15 cellular contexts compared by ENCODE assay signal in the genomic region with DNA sequence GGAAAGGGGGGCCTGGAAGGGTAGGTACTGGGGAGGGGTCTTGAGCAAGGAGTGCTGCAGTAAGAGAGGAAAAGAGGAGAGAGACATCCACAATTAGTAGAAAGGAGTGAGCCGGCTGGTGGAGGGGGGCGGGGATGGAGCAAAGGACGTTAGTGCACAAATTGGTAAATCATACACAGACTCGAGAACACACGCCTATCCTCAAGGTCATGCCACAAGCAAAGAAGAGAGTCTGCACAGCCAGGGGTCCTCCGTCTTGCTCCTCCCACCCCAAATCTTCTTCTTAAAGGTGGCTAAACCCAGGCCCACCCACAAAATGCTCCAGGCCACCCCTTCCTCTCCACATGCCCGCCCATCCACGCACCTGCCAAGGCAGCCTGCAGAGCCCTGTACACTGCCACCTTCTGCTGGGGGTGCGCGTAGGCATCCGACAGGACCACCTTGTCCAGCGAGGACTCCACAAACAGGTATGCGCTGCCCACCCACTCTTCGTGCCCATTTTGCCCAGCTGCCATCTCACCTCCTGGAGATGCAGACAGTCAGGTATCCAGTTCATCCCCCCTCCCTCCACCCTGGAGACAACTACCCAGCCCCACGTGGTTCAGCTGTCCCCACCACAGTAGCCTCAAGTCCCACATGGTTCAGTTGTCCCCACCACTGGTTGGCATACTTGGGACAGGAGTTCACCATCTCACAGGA. TPM values are rescaled to one million over a fixed set of nuclear protein-coding genes. Genes with fewer than 3 reads are reported as not detected.
A peak's percentile ranks its signal among the peaks of the same experiment; 100 is the strongest.
DNase-seq lines count a peak whose midpoint lies in the region; ATAC-seq and TF ChIP-seq lines count a peak whose summit lies in the region.
"Had no signal": no experiment of that assay in that cellular context is flagged by ENCODE, and none has a peak within 500 bp of the region (broad histone marks: within the 10 kb centered on the region; RNA-seq: fewer than 3 reads in every experiment).

No MANE protein-coding gene starts in this region.

- no peak overlapping the region for H2AFZ ChIP-seq in OCI-LY7 (ENCODE audit: low read length)

- no peak overlapping the region for H3K4me3 ChIP-seq in OCI-LY7 (ENCODE audit: low read depth, low read length, poor library complexity, severe bottlenecking)
- no peak overlapping the region for H3K4me3 ChIP-seq in spleen
- H3K4me3 ChIP-seq: cardiac muscle cell had no signal

- peak; percentile 56 for DNase-seq in Right ventricle myocardium inferior (ENCODE audit: missing footprints)
- no peak for DNase-seq in left ventricle myocardium superior
- DNase-seq in OCI-LY7 (ENCODE audit: low spot score), result no peak
- DNase-seq in glutamatergic neuron, result no peak
- DNase-seq in spleen, result peak; percentile 78
- DNase-seq in GM19238 (ENCODE audit: insufficient read length, low spot score), result no peak
- no peak for DNase-seq in stimulated activated CD4-positive, alpha-beta T cell treated with anti-CD3 and anti-CD28 coated beads, Interleukin-2, amount 100 ng/mL, for 48 hours
- DNase-seq: activated CD8-positive, alpha-beta memory T cell treated with anti-CD3 and anti-CD28 coated beads, Interleukin-2, amount 50 U/mL, for 48 hours; DMS 273 treated with DMSO at 0.1 percent for 48 hours; natural killer cell; NCI-H1694 treated with DMSO at 0.1 percent for 48 hours; NCI-H524 treated with DMSO at 0.1 percent for 48 hours; WERI-Rb-1 had no signal

- no peaks in the 10 kb centered on the region for H3K79me2 ChIP-seq in OCI-LY7 (ENCODE audit: insufficient read depth, low read depth, low read length)

- H3K36me3 Mint-ChIP-seq in glutamatergic neuron (ENCODE audit: unreplicated experiment), result peaks cover 4% of the 10 kb centered on the region
- H3K36me3 Mint-ChIP-seq: natural killer cell had no signal

- H4K20me1 ChIP-seq in OCI-LY7 (ENCODE audit: insufficient read depth, low read length), result no peaks in the 10 kb centered on the region

- H3K9me3 Mint-ChIP-seq in glutamatergic neuron (ENCODE audit: unreplicated experiment), result peaks cover 4% of the 10 kb centered on the region
- H3K9me3 Mint-ChIP-seq: natural killer cell had no signal

- TF ChIP-seq CTCF in OCI-LY7 (conservative IDR thresholded peaks at IDR 0.05; ENCODE audit: low read length) (peak; percentile 42), glutamatergic neuron (IDR thresholded peaks at IDR 0.05; ENCODE audit: partially characterized antibody, unreplicated experiment) (no peak), spleen (IDR thresholded peaks at IDR 0.05 in 8 of 11, conservative IDR thresholded peaks at IDR 0.05 in 3 of 11) (no peak)

- H3K9me2 ChIP-seq in OCI-LY7 (ENCODE audit: insufficient read depth, low read length), result no peaks in the 10 kb centered on the region

- H3K27ac Mint-ChIP-seq in glutamatergic neuron (ENCODE audit: unreplicated experiment), result no peak overlapping the region
- H3K27ac Mint-ChIP-seq: natural killer cell had no signal

- peak overlapping the region; percentile 42 for H3K4me3 Mint-ChIP-seq in glutamatergic neuron (ENCODE audit: unreplicated experiment)

- H3K27ac ChIP-seq in OCI-LY7 (ENCODE audit: low read depth, low read length, poor library complexity, severe bottlenecking) (no peak overlapping the region), spleen (peak overlapping the region in 2 of 8 donors; percentile 2 to 96)
- H3K27ac ChIP-seq: cardiac muscle cell, WERI-Rb-1 had no signal

- TF ChIP-seq POLR2A in spleen (IDR thresholded peaks at IDR 0.05), result no peak

- CTCF ChIA-PET in OCI-LY7 (lab: Charles Lee; ENCODE audit: unreplicated experiment), result interaction anchor here (0.5 kb wide), 1 partner anchor 212 kb away, joined by 4 read pairs; no protein-coding TSS in a partner anchor

- no TSS peak for BruUV-seq in OCI-LY7 (replicated peaks; lab: Mats Ljungman, UMichigan)

- intact Hi-C loops in Right ventricle myocardium inferior (cut with DNase I), result loop anchor here (5.0 kb wide), 2 partner anchors 44 to 129 kb away; a partner anchor contains a TSS
- intact Hi-C loops in left ventricle myocardium superior (cut with micrococcal nuclease), result loop anchor here (5.0 kb wide), 1 partner anchor 179 kb away; no protein-coding TSS in a partner anchor
- intact Hi-C loops in OCI-LY7 (cut with micrococcal nuclease; ENCODE audit: unreplicated experiment), result no loop called here
- intact Hi-C loops in spleen (cut with DNase I; ENCODE audit: low total_unique reads), result no loop called here

- peaks cover 0 to 25% (median 3%) of the 10 kb centered on the region in 7 donors for H3K27me3 ChIP-seq in spleen (replicated peaks in 1 of 7)

- H3K4me1 Mint-ChIP-seq in glutamatergic neuron (ENCODE audit: low read depth, unreplicated experiment), result peaks cover 3% of the 10 kb centered on the region

- POLR2A ChIA-PET in OCI-LY7 (lab: Charles Lee), result interaction anchor here (0.5 kb wide), 1 partner anchor 45 kb away, joined by 3 read pairs; no protein-coding TSS in a partner anchor

- WGBS in spleen, 5 donors, result 71 to 86% (median 77%) methylated on average over 14 to 15 of the region's 15 CpGs

- no peak overlapping the region for H3K4me2 ChIP-seq in OCI-LY7 (ENCODE audit: low read length)

- H3K36me3 ChIP-seq in OCI-LY7 (ENCODE audit: insufficient read depth, low read length), result no peaks in the 10 kb centered on the region
- H3K36me3 ChIP-seq in spleen, result peaks cover 0 to 7% (median 0%) of the 10 kb centered on the region in 6 donors
- H3K36me3 ChIP-seq: cardiac muscle cell, WERI-Rb-1 had no signal

- H3K9me3 ChIP-seq in OCI-LY7 (ENCODE audit: low read length), result no peaks in the 10 kb centered on the region
- H3K9me3 ChIP-seq in spleen, result no peaks in the 10 kb centered on the region

- H3K4me1 ChIP-seq in OCI-LY7 (ENCODE audit: insufficient read depth, low read length, poor library complexity, severe bottlenecking) (peaks cover 21% of the 10 kb centered on the region), spleen (peaks cover 27 to 79% (median 54%) of the 10 kb centered on the region in 6 donors)

- ATAC-seq in Right ventricle myocardium inferior (no peak), left ventricle myocardium superior (no peak), GM21447 (IDR thresholded peaks at IDR 0.05; ENCODE audit: unreplicated experiment) (no peak)
- ATAC-seq: natural killer cell had no signal

- H3K27me3 Mint-ChIP-seq in glutamatergic neuron (ENCODE audit: unreplicated experiment), result peaks cover 43% of the 10 kb centered on the region

RNA-seq across cellular contexts. Expression of a gene that starts 3.4 kb away (rescaled TPM):
- total RNA-seq in Right ventricle myocardium inferior, result 8.2 TPM
- 7.2 TPM for total RNA-seq in left ventricle myocardium superior
- total RNA-seq in OCI-LY7 (2014; rRNA removed; shearing (Covaris generic)), result 11.3 and 11.6 TPM in 2 replicates
- 15.4 and 16.7 TPM in 2 replicates for total RNA-seq in OCI-LY7 (2022)
- 1.0 TPM for total RNA-seq in glutamatergic neuron (ENCODE audit: unreplicated experiment)
- total RNA-seq in spleen, result 10 to 100 TPM; 29.2 to 39.3 (median 31.1) TPM
- 10 to 100 TPM; 27.5 to 42.2 (median 35.3) TPM for polyA plus RNA-seq in spleen

RNA-seq across cellular contexts. Expression of a gene that starts 3.5 kb away (rescaled TPM):
- 10.8 TPM for total RNA-seq in Right ventricle myocardium inferior
- total RNA-seq in left ventricle myocardium superior, result 12.0 TPM
- 5.8 and 7.3 TPM in 2 replicates for total RNA-seq in OCI-LY7 (2014; rRNA removed; shearing (Covaris generic))
- total RNA-seq in OCI-LY7 (2022), result 10.4 and 12.2 TPM in 2 replicates
- 3.1 TPM for total RNA-seq in glutamatergic neuron (ENCODE audit: unreplicated experiment)
- total RNA-seq in spleen, result 10 to 100 TPM in 6 of 7 donors, 1 to 10 TPM in 1; 8.4 to 29.9 (median 13.2) TPM
- 10 to 100 TPM in 1 of 3 donors, 1 to 10 TPM in 2; 6.0 to 11.2 (median 6.0) TPM for polyA plus RNA-seq in spleen

RNA-seq across cellular contexts. Expression of a gene that starts 5.5 kb away (rescaled TPM):
- total RNA-seq in Right ventricle myocardium inferior (9.3 TPM), left ventricle myocardium superior (7.8 TPM), OCI-LY7 (2022) (2.7 TPM in 2 replicates), glutamatergic neuron (ENCODE audit: unreplicated experiment) (1.0 TPM), spleen (10 to 100 TPM in 4 of 7 donors, 1 to 10 TPM in 3; 6.1 to 15.3 (median 10.1) TPM)
- 1.1 and 2.7 TPM in 2 replicates for total RNA-seq in OCI-LY7 (2014; rRNA removed; shearing (Covaris generic))
- polyA plus RNA-seq in spleen, result 1 to 10 TPM; 2.0 to 6.6 (median 3.0) TPM

RNA-seq across cellular contexts. Expression of a gene that starts 8.2 kb away (rescaled TPM):
- 49.9 TPM for total RNA-seq in Right ventricle myocardium inferior
- total RNA-seq in left ventricle myocardium superior, result 71.0 TPM
- total RNA-seq in OCI-LY7 (2014; rRNA removed; shearing (Covaris generic)), result 8.1 and 12.8 TPM in 2 replicates
- 16.2 and 17.0 TPM in 2 replicates for total RNA-seq in OCI-LY7 (2022)
- 7.2 TPM for total RNA-seq in glutamatergic neuron (ENCODE audit: unreplicated experiment)
- 10 to 100 TPM; 11.5 to 43.7 (median 23.3) TPM for total RNA-seq in spleen
- 10 to 100 TPM; 16.1 to 24.0 (median 16.7) TPM for polyA plus RNA-seq in spleen

RNA-seq across cellular contexts. Expression of a gene that starts 14.0 kb away (rescaled TPM):
- 109 TPM for total RNA-seq in Right ventricle myocardium inferior
- total RNA-seq in left ventricle myocardium superior, result 125 TPM
- 1.1 and 2.2 TPM in 2 replicates for total RNA-seq in OCI-LY7 (2014; rRNA removed; shearing (Covaris generic))
- 4.1 and 4.4 TPM in 2 replicates for total RNA-seq in OCI-LY7 (2022)
- total RNA-seq in glutamatergic neuron (ENCODE audit: unreplicated experiment), result 8.8 TPM
- total RNA-seq in spleen, result 10 to 100 TPM in 6 of 7 donors, 1 to 10 TPM in 1; 8.2 to 14.2 (median 13.6) TPM
- polyA plus RNA-seq in spleen, result 10 to 100 TPM in 2 of 3 donors, 1 to 10 TPM in 1; 8.7 to 12.0 (median 10.8) TPM

Comparison
In these comparisons a context has a peak if more than half of its experiments do, and no peak if none do; other contexts are left out.
1. DNase-seq: peak in Right ventricle myocardium inferior (single experiment) and spleen (single experiment); none in left ventricle myocardium superior (single experiment), OCI-LY7 (single experiment), glutamatergic neuron (single experiment), GM19238 (single experiment) and stimulated activated CD4-positive, alpha-beta T cell treated with anti-CD3 and anti-CD28 coated beads, Interleukin-2, amount 100 ng/mL, for 48 hours (0 of 2).
2. intact Hi-C loops: an anchor here in Right ventricle myocardium inferior (5.0 kb wide) and left ventricle myocardium superior (5.0 kb wide); none called in OCI-LY7 and spleen.